10 cellular contexts compared by ENCODE assay signal in genomic region chr7:140607441-140607989, GRCh38. TPM values are rescaled to one million over a fixed set of nuclear protein-coding genes. Genes with fewer than 3 reads are reported as not detected.
A peak's percentile ranks its signal among the peaks of the same experiment; 100 is the strongest.
DNase-seq lines count a peak whose midpoint lies in the region; ATAC-seq and TF ChIP-seq lines count a peak whose summit lies in the region.
"Had no signal": no experiment of that assay in that cellular context is flagged by ENCODE, and none has a peak within 500 bp of the region (broad histone marks: within the 10 kb centered on the region; RNA-seq: fewer than 3 reads in every experiment).

No MANE protein-coding gene starts in this region.

- H3K9me3 ChIP-seq in AG04450 (ENCODE audit: control insufficient read depth, insufficient read depth, low read length): no peaks in the 10 kb centered on the region
- no peaks in the 10 kb centered on the region for H3K9me3 ChIP-seq in MM.1S (replicated peaks; ENCODE audit: insufficient read depth, low read length)

- peak overlapping the region; percentile 100 for H3K27ac ChIP-seq in AG04450 (ENCODE audit: low read depth, low read length)
- H3K27ac ChIP-seq in angular gyrus (ENCODE audit: low read depth, low read length): peak overlapping the region; percentile 52
- no peak overlapping the region for H3K27ac ChIP-seq in MM.1S (ENCODE audit: low read length)

- ATAC-seq in GM18511 (IDR thresholded peaks at IDR 0.05; ENCODE audit: unreplicated experiment): no peak
- ATAC-seq in activated T-cell treated with anti-CD3 and anti-CD28 coated beads, Interleukin-2, amount 50 U/mL, for 72 hours (replicated peaks in 1 of 2): no peak
- no peak for ATAC-seq in HG02798 (IDR thresholded peaks at IDR 0.05; ENCODE audit: poor library complexity, unreplicated experiment)

- H3K36me3 ChIP-seq in MM.1S (replicated peaks; ENCODE audit: insufficient read depth, low read length): no peaks in the 10 kb centered on the region

- no peaks in the 10 kb centered on the region for H3K9me2 ChIP-seq in MM.1S (replicated peaks; ENCODE audit: insufficient read depth, low read length)

- POLR2A ChIA-PET in AG04450 (lab: Yijun Ruan, JAX): interaction anchor here (0.9 to 1.8 kb wide), 6 partner anchors 19 to 65 kb away, joined by 3 to 12 read pairs (median 4); partner anchors contain the start of gene DENND2A

- CTCF ChIA-PET in AG04450 (lab: Charles Lee): interaction anchor here (0.9 to 1.6 kb wide), 2 partner anchors 10 to 13 kb away, joined by 3 to 6 read pairs; no protein-coding TSS in a partner anchor

- no peaks in the 10 kb centered on the region for H3K27me3 ChIP-seq in AG04450 (ENCODE audit: control insufficient read depth, insufficient read depth, low read length)
- no peaks in the 10 kb centered on the region for H3K27me3 ChIP-seq in MM.1S (replicated peaks; ENCODE audit: insufficient read depth, low read length)

- H3K4me1 Mint-ChIP-seq in activated T-cell treated with anti-CD3 and anti-CD28 coated beads, Interleukin-2, amount 50 U/mL, for 72 hours (ENCODE audit: low read depth): no peaks in the 10 kb centered on the region

- no peaks in the 10 kb centered on the region for H3K27me3 Mint-ChIP-seq in activated T-cell treated with anti-CD3 and anti-CD28 coated beads, Interleukin-2, amount 50 U/mL, for 72 hours (ENCODE audit: low read depth)

- no peaks in the 10 kb centered on the region for H3K36me3 Mint-ChIP-seq in activated T-cell treated with anti-CD3 and anti-CD28 coated beads, Interleukin-2, amount 50 U/mL, for 72 hours (ENCODE audit: insufficient read depth in 2 of 2)

- no peak for TF ChIP-seq CTCF in AG04450 (IDR thresholded peaks at IDR 0.05; ENCODE audit: low read depth, low read length)
- no peak for TF ChIP-seq CTCF in MM.1S (IDR thresholded peaks at IDR 0.05; ENCODE audit: low read length)

- H3K79me2 ChIP-seq in MM.1S (ENCODE audit: low read length): no peaks in the 10 kb centered on the region

- no peaks in the 10 kb centered on the region for H3K9me3 Mint-ChIP-seq in activated T-cell treated with anti-CD3 and anti-CD28 coated beads, Interleukin-2, amount 50 U/mL, for 72 hours

- no peak overlapping the region for H3K4me2 ChIP-seq in MM.1S (ENCODE audit: low read depth, low read length)

- H2AFZ ChIP-seq in MM.1S (ENCODE audit: low read length): no peak overlapping the region

- H4K20me1 ChIP-seq in MM.1S (ENCODE audit: insufficient read depth, low read length): no peaks in the 10 kb centered on the region

- H3K27ac Mint-ChIP-seq in activated T-cell treated with anti-CD3 and anti-CD28 coated beads, Interleukin-2, amount 50 U/mL, for 72 hours: no peak overlapping the region

- H3F3A ChIP-seq in MM.1S (ENCODE audit: insufficient read depth, low read length): no peaks in the 10 kb centered on the region

- H3K4me3 ChIP-seq in AG04450 (ENCODE audit: low read depth, low read length): no peak overlapping the region
- H3K4me3 ChIP-seq in MM.1S (ENCODE audit: low read length): no peak overlapping the region

- H3K4me3 Mint-ChIP-seq in activated T-cell treated with anti-CD3 and anti-CD28 coated beads, Interleukin-2, amount 50 U/mL, for 72 hours: no peak overlapping the region

- DNase-seq in AG04450 (ENCODE audit: low read depth, low spot score) (no peak), globus pallidus (ENCODE audit: low spot score) (peak; percentile 93), nucleus accumbens (lab: John Stamatoyannopoulos, UW) (peak in 55 of 56 donors; percentile 6 to 93 (median 79)), MM.1S (no peak)
- DNase-seq in activated T-cell treated with anti-CD3 and anti-CD28 coated beads, Interleukin-2, amount 50 U/mL, for 72 hours: no peak
- DNase-seq: effector CD4-positive, alpha-beta T cell; NCI-H2107 had no signal

- H3K9ac ChIP-seq in MM.1S (ENCODE audit: low read length): no peak overlapping the region

- no peaks in the 10 kb centered on the region for H3K4me1 ChIP-seq in MM.1S (ENCODE audit: low read length)

RNA-seq across cellular contexts. Expression of gene DENND2A, which starts 33.1 kb away (rescaled TPM):
- 40.8 and 45.8 TPM in 2 replicates for polyA plus RNA-seq in AG04450 (2011; rRNA removed)
- polyA minus RNA-seq in AG04450 (2011; rRNA and poly(A)+ RNA removed): 60.9 and 66.8 TPM in 2 replicates
- total RNA-seq in activated T-cell treated with anti-CD3 and anti-CD28 coated beads, Interleukin-2, amount 50 U/mL, for 72 hours: not detected

Comparison
In these comparisons a context has a peak if more than half of its experiments do, and no peak if none do; other contexts are left out.
1. DNase-seq: peak in globus pallidus (single experiment) and nucleus accumbens (55 of 56); none in AG04450 (single experiment), activated T-cell treated with anti-CD3 and anti-CD28 coated beads, Interleukin-2, amount 50 U/mL, for 72 hours (0 of 2) and MM.1S (single experiment).